9 cellular contexts compared by ENCODE assay signal in genomic region chr13:50152655-50153309, GRCh38.
DNase-seq lines count a peak whose midpoint lies in the region; ATAC-seq and TF ChIP-seq lines count a peak whose summit lies in the region.
"Had no signal": no experiment of that assay in that cellular context is flagged by ENCODE, and none has a peak within 500 bp of the region (broad histone marks: within the 10 kb centered on the region; RNA-seq: fewer than 3 reads in every experiment).

No MANE protein-coding gene starts in this region.

- POLR2A ChIA-PET in MCF 10A (lab: Yijun Ruan, JAX): interaction anchor here (0.6 to 2.0 kb wide), 2 partner anchors 28 to 736 kb away, joined by 4 to 11 read pairs; no protein-coding TSS in a partner anchor

- no peaks in the 10 kb centered on the region for H4K20me1 ChIP-seq in Karpas-422 (ENCODE audit: insufficient read depth, low read depth, low read length)

- TF ChIP-seq CTCF in MCF 10A (IDR thresholded peaks at IDR 0.05; ENCODE audit: unreplicated experiment) (no peak), breast epithelium (IDR thresholded peaks at IDR 0.05) (no peak), thoracic aorta (IDR thresholded peaks at IDR 0.05) (no peak)

- H3K36me3 Mint-ChIP-seq in MCF 10A (ENCODE audit: insufficient read depth, unreplicated experiment): no peaks in the 10 kb centered on the region

- no TSS peak for BruUV-seq in MCF 10A (replicated peaks; lab: Mats Ljungman, UMichigan)

- H3K9me3 ChIP-seq in breast epithelium: no peaks in the 10 kb centered on the region
- H3K9me3 ChIP-seq in Karpas-422 (ENCODE audit: low read length): no peaks in the 10 kb centered on the region
- H3K9me3 ChIP-seq in duodenal mucosa (ENCODE audit: control insufficient read depth in 1 of 2, low read length in 2 of 2): no peaks in the 10 kb centered on the region
- no peaks in the 10 kb centered on the region for H3K9me3 ChIP-seq in thoracic aorta

- H3K9ac ChIP-seq in Karpas-422 (ENCODE audit: low read length) (peak overlapping the region; percentile 43), duodenal mucosa (ENCODE audit: low read depth in 1 of 2, low read length in 2 of 2) (peak overlapping the region in 1 of 2 donors; percentile 17)

- H3K27me3 ChIP-seq in breast epithelium: no peaks in the 10 kb centered on the region
- no peaks in the 10 kb centered on the region for H3K27me3 ChIP-seq in Karpas-422 (ENCODE audit: low read length)
- no peaks in the 10 kb centered on the region for H3K27me3 ChIP-seq in duodenal mucosa (ENCODE audit: control insufficient read depth in 1 of 2, insufficient read depth in 2 of 2, low read length in 2 of 2)
- no peaks in the 10 kb centered on the region for H3K27me3 ChIP-seq in thoracic aorta (replicated peaks; ENCODE audit: insufficient read depth)

- H3K4me3 ChIP-seq in breast epithelium: peak overlapping the region in 1 of 3 donors; percentile 32
- H3K4me3 ChIP-seq in Karpas-422 (ENCODE audit: low read length): peak overlapping the region; percentile 36
- H3K4me3 ChIP-seq in duodenal mucosa (ENCODE audit: low read depth in 1 of 2, low read length in 2 of 2): peak overlapping the region; percentile 58 to 64
- H3K4me3 ChIP-seq in thoracic aorta: peak overlapping the region; percentile 62

- no peaks in the 10 kb centered on the region for H3K27me3 Mint-ChIP-seq in MCF 10A (ENCODE audit: insufficient read depth, unreplicated experiment)

- intact Hi-C loops in MCF 10A (cut with micrococcal nuclease) (no loop called here), breast epithelium (cut with DNase I; ENCODE audit: low total_unique reads) (no loop called here)

- no peak for TF ChIP-seq POLR2A in breast epithelium (IDR thresholded peaks at IDR 0.05)

- H3K36me3 ChIP-seq in breast epithelium (no peaks in the 10 kb centered on the region), Karpas-422 (ENCODE audit: insufficient read depth, low read length) (no peaks in the 10 kb centered on the region), duodenal mucosa (ENCODE audit: control insufficient read depth in 1 of 2, insufficient read depth in 2 of 2, low read length in 2 of 2) (no peaks in the 10 kb centered on the region), thoracic aorta (no peaks in the 10 kb centered on the region)

- H3K4me2 ChIP-seq in Karpas-422 (ENCODE audit: low read depth, low read length, poor library complexity, severe bottlenecking): peak overlapping the region; percentile 59

- no peak overlapping the region for H3K27ac Mint-ChIP-seq in MCF 10A (ENCODE audit: low read depth, unreplicated experiment)

- H3K4me1 ChIP-seq in breast epithelium (no peaks in the 10 kb centered on the region), Karpas-422 (ENCODE audit: low read length) (peaks cover 28% of the 10 kb centered on the region), duodenal mucosa (ENCODE audit: control insufficient read depth in 1 of 2, insufficient read depth in 2 of 2, low read length in 2 of 2) (peaks cover 0 to 13% of the 10 kb centered on the region in 2 donors), thoracic aorta (ENCODE audit: control insufficient read depth in 1 of 2, low read depth in 2 of 2) (peaks cover 0 to 19% of the 10 kb centered on the region in 2 donors)

- CTCF ChIA-PET in MCF 10A (lab: Yijun Ruan, JAX): no interaction called here

- H3K4me3 Mint-ChIP-seq in MCF 10A (ENCODE audit: unreplicated experiment): peak overlapping the region; percentile 53

- no peak overlapping the region for H3K27ac ChIP-seq in breast epithelium
- H3K27ac ChIP-seq in Karpas-422 (ENCODE audit: low read length): peak overlapping the region; percentile 33
- no peak overlapping the region for H3K27ac ChIP-seq in duodenal mucosa (ENCODE audit: low read depth, low read length)
- no peak overlapping the region for H3K27ac ChIP-seq in thoracic aorta

- H3K4me1 Mint-ChIP-seq in MCF 10A (ENCODE audit: insufficient read depth, unreplicated experiment): peaks cover 17% of the 10 kb centered on the region

- DNase-seq in MCF 10A (ENCODE audit: unreplicated experiment) (no peak), breast epithelium (ENCODE audit: low spot score in 2 of 2) (no peak), Karpas-422 (peak; percentile 71), thoracic aorta (ENCODE audit: low spot score) (no peak), SHP77 treated with DMSO at 0.1 percent for 48 hours (lab: John Stamatoyannopoulos, UW) (no peak), SW 1271 (lab: John Stamatoyannopoulos, UW) (no peak)
- DNase-seq: AML-193 had no signal

- H2AFZ ChIP-seq in Karpas-422 (ENCODE audit: low read length): peak overlapping the region; percentile 60

- no peaks in the 10 kb centered on the region for H3K9me3 Mint-ChIP-seq in MCF 10A (ENCODE audit: unreplicated experiment)

- no peaks in the 10 kb centered on the region for H3K9me2 ChIP-seq in Karpas-422 (replicated peaks; ENCODE audit: insufficient read depth, low read length)

- H3K79me2 ChIP-seq in Karpas-422 (ENCODE audit: low read length): no peaks in the 10 kb centered on the region

- ATAC-seq in thoracic aorta (ENCODE audit: insufficient number of reproducible peaks, low FRiP score, low read depth) (no peak), GM21723 (IDR thresholded peaks at IDR 0.05; ENCODE audit: unreplicated experiment) (no peak)
